In the genomic region with DNA sequence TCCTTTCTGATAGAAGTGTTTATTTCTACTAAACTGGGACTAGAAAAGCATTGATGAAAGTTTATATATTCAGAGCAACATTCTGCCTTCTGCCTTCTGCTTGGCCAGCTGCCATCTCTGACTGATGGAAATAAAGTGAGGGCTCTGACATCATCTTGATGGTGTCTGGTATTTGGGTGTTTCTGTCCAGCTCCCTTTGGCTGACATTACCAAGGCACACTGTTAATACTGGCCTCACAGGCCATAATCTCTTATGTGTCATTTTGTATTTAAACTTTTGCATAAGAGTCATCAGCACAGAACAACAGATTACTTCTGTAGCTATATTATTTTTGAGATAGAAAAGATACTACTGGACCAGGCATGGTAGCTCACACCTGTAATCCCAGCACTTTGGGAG, we compare ENCODE assay signal across 26 cellular contexts.
DNase-seq lines count a peak whose midpoint lies in the region; ATAC-seq, FAIRE-seq and TF ChIP-seq lines count a peak whose summit lies in the region.
"Had no signal": no experiment of that assay in that cellular context is flagged by ENCODE, and none has a peak within 500 bp of the region (broad histone marks: within the 10 kb centered on the region; RNA-seq: fewer than 3 reads in every experiment).

No MANE protein-coding gene starts in this region.

- H3K4me3 ChIP-seq in esophagus squamous epithelium = no peak overlapping the region
- no peak overlapping the region for H3K4me3 ChIP-seq in lung

- H3K27me3 ChIP-seq in esophagus squamous epithelium (no peaks in the 10 kb centered on the region), lung (ENCODE audit: control insufficient read depth, insufficient read depth) (no peaks in the 10 kb centered on the region)

- H3K4me1 ChIP-seq in esophagus squamous epithelium = no peaks in the 10 kb centered on the region
- peaks cover 0 to 9% of the 10 kb centered on the region in 2 donors for H3K4me1 ChIP-seq in lung (ENCODE audit: control insufficient read depth in 2 of 2, insufficient read depth in 2 of 2, low read length in 2 of 2)

- DNase-seq in NCI-H2171 (lab: John Stamatoyannopoulos, UW) (peak; percentile 12), esophagus squamous epithelium (lab: John Stamatoyannopoulos, UW) (no peak), lung (ENCODE audit: low spot score) (no peak), urothelium cell line (ENCODE audit: low spot score) (peak; percentile 17)
- DNase-seq in activated CD8-positive, alpha-beta T cell treated with anti-CD3 and anti-CD28 coated beads, Interleukin-2, amount 10 ng/mL, durations not matched to agents 7 days and 5 days = no peak
- DNase-seq in activated CD4-positive, alpha-beta T cell treated with anti-CD3 and anti-CD28 coated beads, Interleukin-2, amount 50 U/mL, for 4 hours = no peak
- DNase-seq: activated naive CD4-positive, alpha-beta T cell treated with Interleukin-2 at 50 U/mL for 16 hours; activated T-cell treated with anti-CD3 and anti-CD28 coated beads, Interleukin-2, amount 50 U/mL, for 4 hours; amniotic stem cell; CD4-positive, alpha-beta memory T cell; cerebellar nuclear complex; DMS79; effector memory CD4-positive, alpha-beta T cell; HCEC 1CT; NCI-H187 treated with DMSO at 0.1 percent for 48 hours; NCI-H226; SIG-M5; stimulated activated CD4-positive, alpha-beta T cell treated with anti-CD3 and anti-CD28 coated beads, Interleukin-12 subunit alpha, Interleukin-12 subunit beta, amount 100 ng/mL, for 4 hours; stimulated activated CD8-positive, alpha-beta memory T cell treated with anti-CD3 and anti-CD28 coated beads, Interleukin-4, amount 100 ng/mL, for 48 hours; T-helper 17 cell had no signal

- ATAC-seq in lung (ENCODE audit: insufficient read depth, low FRiP score) = peak; percentile 11
- no peak for ATAC-seq in HG02610 (IDR thresholded peaks at IDR 0.05; ENCODE audit: unreplicated experiment)
- ATAC-seq in activated CD8-positive, alpha-beta T cell treated with anti-CD3 and anti-CD28 coated beads, Interleukin-2, amount 10 ng/mL, durations not matched to agents 7 days and 5 days = no peak
- ATAC-seq: activated T-cell treated with anti-CD3 and anti-CD28 coated beads, Interleukin-2, amount 50 U/mL, for 4 hours; left lobe of liver; T-helper 17 cell; WTC11 had no signal

- no peak for TF ChIP-seq POLR2A in esophagus squamous epithelium (IDR thresholded peaks at IDR 0.05)

- intact Hi-C loops in esophagus squamous epithelium (cut with DNase I) = no loop called here

- no peak overlapping the region for H3K4me3 Mint-ChIP-seq in activated CD8-positive, alpha-beta T cell treated with anti-CD3 and anti-CD28 coated beads, Interleukin-2, amount 10 ng/mL, durations not matched to agents 7 days and 5 days
- H3K4me3 Mint-ChIP-seq: activated T-cell treated with anti-CD3 and anti-CD28 coated beads, Interleukin-2, amount 50 U/mL, for 4 hours; CD4-positive, alpha-beta memory T cell; T-helper 17 cell; WTC11 had no signal

- no peaks in the 10 kb centered on the region for H3K36me3 Mint-ChIP-seq in activated CD8-positive, alpha-beta T cell treated with anti-CD3 and anti-CD28 coated beads, Interleukin-2, amount 10 ng/mL, durations not matched to agents 7 days and 5 days (ENCODE audit: low read depth)
- H3K36me3 Mint-ChIP-seq: CD4-positive, alpha-beta memory T cell had no signal

- H3K9me3 ChIP-seq in esophagus squamous epithelium (no peaks in the 10 kb centered on the region), lung (ENCODE audit: control insufficient read depth in 2 of 2, insufficient read depth in 1 of 2, low read length in 1 of 2) (peaks cover 0 to 2% of the 10 kb centered on the region in 2 donors)

- CTCF ChIA-PET in activated CD8-positive, alpha-beta T cell treated with anti-CD3 and anti-CD28 coated beads, Interleukin-2, amount 10 ng/mL, durations not matched to agents 7 days and 5 days (lab: Charles Lee) = no interaction called here

- no peaks in the 10 kb centered on the region for H3K4me1 Mint-ChIP-seq in activated CD8-positive, alpha-beta T cell treated with anti-CD3 and anti-CD28 coated beads, Interleukin-2, amount 10 ng/mL, durations not matched to agents 7 days and 5 days (ENCODE audit: low read depth)
- H3K4me1 Mint-ChIP-seq: CD4-positive, alpha-beta memory T cell; T-helper 17 cell; WTC11 had no signal

- TF ChIP-seq CTCF in esophagus squamous epithelium (IDR thresholded peaks at IDR 0.05) = no peak
- no peak for TF ChIP-seq CTCF in lung (IDR thresholded peaks at IDR 0.05; ENCODE audit: control extremely low read depth, extremely low read depth)

- H3K9me3 Mint-ChIP-seq in activated CD8-positive, alpha-beta T cell treated with anti-CD3 and anti-CD28 coated beads, Interleukin-2, amount 10 ng/mL, durations not matched to agents 7 days and 5 days (ENCODE audit: insufficient read depth) = no peaks in the 10 kb centered on the region

- POLR2A ChIA-PET in activated CD8-positive, alpha-beta T cell treated with anti-CD3 and anti-CD28 coated beads, Interleukin-2, amount 10 ng/mL, durations not matched to agents 7 days and 5 days (lab: Charles Lee) = no interaction called here

- H3K27ac Mint-ChIP-seq in activated CD8-positive, alpha-beta T cell treated with anti-CD3 and anti-CD28 coated beads, Interleukin-2, amount 10 ng/mL, durations not matched to agents 7 days and 5 days = no peak overlapping the region
- H3K27ac Mint-ChIP-seq: CD4-positive, alpha-beta memory T cell; T-helper 17 cell; WTC11 had no signal

- H3K27me3 Mint-ChIP-seq in activated CD8-positive, alpha-beta T cell treated with anti-CD3 and anti-CD28 coated beads, Interleukin-2, amount 10 ng/mL, durations not matched to agents 7 days and 5 days (ENCODE audit: low read depth) = no peaks in the 10 kb centered on the region

- H3K36me3 ChIP-seq in esophagus squamous epithelium (no peaks in the 10 kb centered on the region), lung (ENCODE audit: control insufficient read depth in 2 of 2, insufficient read depth in 2 of 2, low read length in 2 of 2) (no peaks in the 10 kb centered on the region)

- FAIRE-seq in urothelium cell line (lab: Jason Lieb, UNC) = no peak
- FAIRE-seq: GM12892, HTR-8/SVneo had no signal

- peak overlapping the region in 3 of 4 donors; percentile 43 to 68 (median 56) for H3K27ac ChIP-seq in esophagus squamous epithelium
- peak overlapping the region in 1 of 2 donors; percentile 85 for H3K27ac ChIP-seq in lung (ENCODE audit: low read depth in 1 of 2, low read length in 1 of 2)
- H3K27ac ChIP-seq: KMS-11 had no signal

Comparison
In these comparisons a context has a peak if more than half of its experiments do, and no peak if none do; other contexts are left out.
1. DNase-seq: peak in NCI-H2171 (single experiment) and urothelium cell line (single experiment); none in esophagus squamous epithelium (single experiment), lung (single experiment), activated CD8-positive, alpha-beta T cell treated with anti-CD3 and anti-CD28 coated beads, Interleukin-2, amount 10 ng/mL, durations not matched to agents 7 days and 5 days (single experiment) and activated CD4-positive, alpha-beta T cell treated with anti-CD3 and anti-CD28 coated beads, Interleukin-2, amount 50 U/mL, for 4 hours (0 of 2).